In the genomic region with DNA sequence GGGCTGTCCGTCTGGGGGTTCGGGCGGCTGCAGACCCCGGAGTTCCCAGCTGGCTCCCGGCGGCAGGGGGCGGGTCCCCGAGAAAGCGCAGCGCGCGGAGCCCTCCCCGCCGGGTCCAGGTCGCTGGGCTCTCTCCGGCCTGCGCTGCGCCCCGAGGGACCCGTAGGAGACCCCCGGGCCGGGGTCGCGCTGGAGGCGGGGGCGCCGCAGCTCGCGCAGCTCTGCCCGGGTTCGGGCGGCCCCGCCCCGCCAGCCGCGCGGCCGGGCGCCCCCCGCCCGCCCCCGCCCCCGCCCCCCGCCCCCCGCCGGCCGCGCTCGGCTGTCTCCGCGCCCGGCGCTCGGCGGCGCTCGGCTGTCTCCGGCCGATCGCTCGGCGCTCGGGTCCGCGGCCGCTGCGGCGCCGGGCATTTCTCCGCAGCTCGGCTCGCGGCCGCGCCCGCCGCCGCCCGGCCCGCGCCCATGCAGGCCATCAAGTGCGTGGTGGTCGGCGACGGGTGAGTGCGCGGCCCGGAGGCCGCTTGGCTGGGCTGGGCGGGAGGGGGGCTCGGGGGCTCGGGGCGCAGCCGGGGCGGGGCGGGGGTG, we compare ENCODE assay signal across 8 cellular contexts. TPM values are rescaled to one million over a fixed set of nuclear protein-coding genes. Genes with fewer than 3 reads are reported as not detected.
DNase-seq lines count a peak whose midpoint lies in the region; ATAC-seq and TF ChIP-seq lines count a peak whose summit lies in the region.

A gene (plus strand): TSS at position 376 of the 582 bp plus-strand sequence. CDS start 84 bp downstream, at position 460.

- H3K56ac ChIP-seq in IMR-90 (ENCODE audit: extremely low read depth, insufficient read depth, low read length), result no peak within 1 kb of the TSS

- peaks cover 8% of the 10 kb centered on the region for H3K36me3 Mint-ChIP-seq in activated CD4-positive, alpha-beta memory T cell treated with anti-CD3 and anti-CD28 coated beads for 36 hours

- H3K27ac ChIP-seq in IMR-90 (ENCODE audit: insufficient read depth, low read length) (no peak within 1 kb of the TSS), rectal smooth muscle tissue (ENCODE audit: low read depth, low read length) (no peak within 1 kb of the TSS)

- TF ChIP-seq CTCF in IMR-90 (conservative IDR thresholded peaks at IDR 0.05; ENCODE audit: low read depth, low read length), result no peak

- 0 out of 2 replicates have a peak, but pooled peaks cover 3% of the 10 kb centered on the region for H3K9me1 ChIP-seq in IMR-90 (ENCODE audit: insufficient read depth, low read length)

- peak within 1 kb of the TSS; percentile 89 for H2AK9ac ChIP-seq in IMR-90 (replicated peaks; ENCODE audit: low read depth, low read length, poor library complexity)

- H3K9ac ChIP-seq in IMR-90 (ENCODE audit: low read depth, low read length) (no peak within 1 kb of the TSS), rectal smooth muscle tissue (ENCODE audit: low read length) (no peak within 1 kb of the TSS)

- no peak within 1 kb of the TSS for H4K91ac ChIP-seq in IMR-90 (ENCODE audit: insufficient read depth, low read depth, low read length)

- H3K14ac ChIP-seq in IMR-90 (replicated peaks; ENCODE audit: low read depth, low read length), result no peak within 1 kb of the TSS

- no peak within 1 kb of the TSS for H3K4ac ChIP-seq in IMR-90 (ENCODE audit: low read depth, low read length)

- H2BK120ac ChIP-seq in IMR-90 (ENCODE audit: low read depth, low read length), result no peak within 1 kb of the TSS

- BruUV-seq in IMR-90 (replicated peaks; lab: Mats Ljungman, UMichigan), result no TSS peak

- H3K27me3 ChIP-seq in IMR-90 (ENCODE audit: control insufficient read depth, insufficient read depth, low read length) (no peaks in the 10 kb centered on the region), rectal smooth muscle tissue (ENCODE audit: control insufficient read depth, insufficient read depth, low read length) (peaks cover 6% of the 10 kb centered on the region)

- DNase-seq in ELR (ENCODE audit: low read depth), result peak; percentile 66
- DNase-seq in IMR-90, result peak; percentile 11
- DNase-seq in activated CD4-positive, alpha-beta memory T cell treated with anti-CD3 and anti-CD28 coated beads for 36 hours, result no peak
- peak; percentile 47 for DNase-seq in glomerular visceral epithelial cell (ENCODE audit: extremely low spot score)
- no peak for DNase-seq in central memory CD4-positive, alpha-beta T cell

- dilution Hi-C loops in IMR-90 (cut with HindIII; ENCODE audit: low sequenced_read_pairs, unreplicated experiment), result no loop called here

- H3K4me1 Mint-ChIP-seq in activated CD4-positive, alpha-beta memory T cell treated with anti-CD3 and anti-CD28 coated beads for 36 hours (ENCODE audit: low read depth), result peaks cover 14% of the 10 kb centered on the region

- no peak within 1 kb of the TSS for H4K5ac ChIP-seq in IMR-90 (ENCODE audit: low read depth, low read length)

- no peak for TF ChIP-seq RAD21 in IMR-90 (IDR thresholded peaks at IDR 0.05; ENCODE audit: low read length)

- H4K20me1 ChIP-seq in IMR-90 (ENCODE audit: insufficient read depth, low read length), result no peaks in the 10 kb centered on the region; the same call in 1 of the 2 replicates

- POLR2A ChIA-PET in IMR-90 (lab: Charles Lee; ENCODE audit: unreplicated experiment), result no interaction called here
- POLR2A ChIA-PET in activated CD4-positive, alpha-beta memory T cell treated with anti-CD3 and anti-CD28 coated beads for 36 hours (lab: Charles Lee), result no interaction called here

- ATAC-seq in IMR-90 (ENCODE audit: low read depth) (peak; percentile 74), HG03571 (IDR thresholded peaks at IDR 0.05; ENCODE audit: unreplicated experiment) (no peak), GM21367 (IDR thresholded peaks at IDR 0.05; ENCODE audit: unreplicated experiment) (no peak)

- no peaks in the 10 kb centered on the region for H3K9me3 Mint-ChIP-seq in activated CD4-positive, alpha-beta memory T cell treated with anti-CD3 and anti-CD28 coated beads for 36 hours

- peaks cover 7% of the 10 kb centered on the region for H3K4me1 ChIP-seq in IMR-90 (ENCODE audit: control insufficient read depth, insufficient read depth, low read length)
- peaks cover 4% of the 10 kb centered on the region for H3K4me1 ChIP-seq in rectal smooth muscle tissue (ENCODE audit: control insufficient read depth, insufficient read depth, low read length)

- no peak within 1 kb of the TSS for H3K27ac Mint-ChIP-seq in activated CD4-positive, alpha-beta memory T cell treated with anti-CD3 and anti-CD28 coated beads for 36 hours

- H3K4me3 ChIP-seq in IMR-90 (ENCODE audit: insufficient read depth, low read depth, low read length), result peak within 1 kb of the TSS; percentile 47
- peak within 1 kb of the TSS; percentile 73 for H3K4me3 ChIP-seq in rectal smooth muscle tissue (ENCODE audit: low read length)

- H2AFZ ChIP-seq in IMR-90 (replicated peaks; ENCODE audit: low read length, poor library complexity), result peak within 1 kb of the TSS; percentile 94

- H3K36me3 ChIP-seq in IMR-90 (ENCODE audit: control insufficient read depth, insufficient read depth, low read length) (peaks cover 2% of the 10 kb centered on the region), rectal smooth muscle tissue (ENCODE audit: control insufficient read depth, insufficient read depth, low read length) (no peaks in the 10 kb centered on the region)

- peaks cover 1 to 6% of the 10 kb centered on the region in 2 experiments for H3K79me1 ChIP-seq in IMR-90 (ENCODE audit: low read depth in 1 of 2, low read length in 2 of 2)

- H2BK20ac ChIP-seq in IMR-90 (ENCODE audit: low read depth, low read length), result no peak within 1 kb of the TSS

- no peaks in the 10 kb centered on the region for H3K9me3 ChIP-seq in IMR-90 (ENCODE audit: control insufficient read depth, insufficient read depth, low read length)

- CTCF ChIA-PET in IMR-90 (lab: Yijun Ruan, JAX), result no interaction called here
- CTCF ChIA-PET in activated CD4-positive, alpha-beta memory T cell treated with anti-CD3 and anti-CD28 coated beads for 36 hours (lab: Charles Lee), result interaction anchor here (1.0 to 4.9 kb wide), 11 partner anchors 11 to 383 kb away, joined by 3 to 54 read pairs (median 4); a partner anchor contains a TSS

- no peak within 1 kb of the TSS for H2BK5ac ChIP-seq in IMR-90 (ENCODE audit: low read depth, low read length, poor library complexity, severe bottlenecking)

- intact Hi-C loops in IMR-90 (cut with micrococcal nuclease), result loop anchor here (1.0 to 10.0 kb wide), 2 partner anchors 67 to 293 kb away; a partner anchor contains a TSS
- intact Hi-C loops in activated CD4-positive, alpha-beta memory T cell treated with anti-CD3 and anti-CD28 coated beads for 36 hours (cut with micrococcal nuclease), result loop anchor here (2.0 to 10.0 kb wide), 2 partner anchors 67 to 383 kb away; a partner anchor contains a TSS

- H3K27me3 Mint-ChIP-seq in activated CD4-positive, alpha-beta memory T cell treated with anti-CD3 and anti-CD28 coated beads for 36 hours, result no peaks in the 10 kb centered on the region

- no peak within 1 kb of the TSS for H3K18ac ChIP-seq in IMR-90 (ENCODE audit: low read depth, low read length)

- no peak within 1 kb of the TSS for H2BK15ac ChIP-seq in IMR-90 (ENCODE audit: low read depth, low read length)

- peak within 1 kb of the TSS; percentile 76 for H3K4me3 Mint-ChIP-seq in activated CD4-positive, alpha-beta memory T cell treated with anti-CD3 and anti-CD28 coated beads for 36 hours

- H3K23ac ChIP-seq in IMR-90 (ENCODE audit: low read depth, low read length), result no peak within 1 kb of the TSS

- in situ Hi-C loops in IMR-90 (cut with MboI; ENCODE audit: low sequenced_read_pairs), result loop anchor here (5.0 kb wide), 1 partner anchor 126 kb away; no protein-coding TSS in a partner anchor

- no peak for TF ChIP-seq POLR2A in IMR-90 (IDR thresholded peaks at IDR 0.05; ENCODE audit: low read depth, low read length)

- 0 out of 2 replicates have a peak within 1 kb of the TSS, but pooled peaks have one; percentile 15 for H2AK5ac ChIP-seq in IMR-90 (ENCODE audit: low read depth, low read length)

- peak within 1 kb of the TSS; percentile 78 for H3K4me2 ChIP-seq in IMR-90 (ENCODE audit: low read depth, low read length)

- H4K8ac ChIP-seq in IMR-90 (ENCODE audit: low read depth in 2 of 2, low read length in 2 of 2), result peak within 1 kb of the TSS in 1 of 2 experiments; percentile 46; a peak in 2 of 4 replicates

- 1% methylated on average over 15 of the region's 96 CpGs; no CpG with 5 or more reads in 1 of the 2 experiments for WGBS in IMR-90 (ENCODE audit: extremely low coverage in 2 of 2, insufficient read length in 1 of 2), 2 experiments

TF ChIP-seq in IMR-90, 13 proteins besides CTCF, POLR2A, EP300 and RAD21 (continues in another document):
- no peak for TF ChIP-seq FOS (IDR thresholded peaks at IDR 0.05; ENCODE audit: low read depth, low read length)
- TF ChIP-seq MXI1 (IDR thresholded peaks at IDR 0.05; ENCODE audit: borderline replicate concordance, low read depth, low read length), result no peak
- no peak for TF ChIP-seq SMC3 (IDR thresholded peaks at IDR 0.05; ENCODE audit: low read depth, low read length)
- no peak for TF ChIP-seq CEBPB (IDR thresholded peaks at IDR 0.05; ENCODE audit: low read depth, low read length)
- TF ChIP-seq BHLHE40 (IDR thresholded peaks at IDR 0.05; ENCODE audit: low read depth, low read length), result no peak
- no peak for TF ChIP-seq CHD1 (IDR thresholded peaks at IDR 0.05; ENCODE audit: low read depth, low read length)
- no peak for TF ChIP-seq RFX5 (IDR thresholded peaks at IDR 0.05; ENCODE audit: low read depth, low read length)
- TF ChIP-seq MAFK (IDR thresholded peaks at IDR 0.05; ENCODE audit: low read depth, low read length), result no peak
- TF ChIP-seq, protein P1, sequence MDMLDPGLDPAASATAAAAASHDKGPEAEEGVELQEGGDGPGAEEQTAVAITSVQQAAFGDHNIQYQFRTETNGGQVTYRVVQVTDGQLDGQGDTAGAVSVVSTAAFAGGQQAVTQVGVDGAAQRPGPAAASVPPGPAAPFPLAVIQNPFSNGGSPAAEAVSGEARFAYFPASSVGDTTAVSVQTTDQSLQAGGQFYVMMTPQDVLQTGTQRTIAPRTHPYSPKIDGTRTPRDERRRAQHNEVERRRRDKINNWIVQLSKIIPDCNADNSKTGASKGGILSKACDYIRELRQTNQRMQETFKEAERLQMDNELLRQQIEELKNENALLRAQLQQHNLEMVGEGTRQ (IDR thresholded peaks at IDR 0.05; ENCODE audit: low read depth, low read length), result no peak
- no peak for TF ChIP-seq RCOR1 (IDR thresholded peaks at IDR 0.05; ENCODE audit: insufficient replicate concordance, low read length)
- TF ChIP-seq NFE2L2 (IDR thresholded peaks at IDR 0.05; ENCODE audit: low read depth, low read length), result no peak

RNA-seq across cellular contexts. Expression of the gene that starts here (rescaled TPM):
- total RNA-seq in IMR-90 (2012; rRNA removed), result 5.7 and 7.2 TPM in 2 replicates
- polyA plus RNA-seq in IMR-90 (2012; rRNA removed), result 23.4 and 32.0 TPM in 2 replicates
- polyA plus RNA-seq in IMR-90 (2012; cell fraction: cytosol; rRNA removed), result 34.9 and 48.2 TPM in 2 replicates
- 20.2 and 75.8 TPM in 2 replicates for polyA plus RNA-seq in IMR-90 (2012; cell fraction: nucleus; rRNA removed; ENCODE audit: low replicate concordance)
- 1 to 10 TPM; 6.3 to 8.1 TPM for total RNA-seq in activated CD4-positive, alpha-beta memory T cell treated with anti-CD3 and anti-CD28 coated beads for 36 hours

Comparison
In these comparisons a context has a peak if more than half of its experiments do, and no peak if none do; other contexts are left out.
1. DNase-seq: peak in ELR (single experiment), IMR-90 (single experiment) and glomerular visceral epithelial cell (single experiment); none in activated CD4-positive, alpha-beta memory T cell treated with anti-CD3 and anti-CD28 coated beads for 36 hours (single experiment) and central memory CD4-positive, alpha-beta T cell (single experiment).